13 cellular contexts compared by ENCODE assay signal in the genomic region with DNA sequence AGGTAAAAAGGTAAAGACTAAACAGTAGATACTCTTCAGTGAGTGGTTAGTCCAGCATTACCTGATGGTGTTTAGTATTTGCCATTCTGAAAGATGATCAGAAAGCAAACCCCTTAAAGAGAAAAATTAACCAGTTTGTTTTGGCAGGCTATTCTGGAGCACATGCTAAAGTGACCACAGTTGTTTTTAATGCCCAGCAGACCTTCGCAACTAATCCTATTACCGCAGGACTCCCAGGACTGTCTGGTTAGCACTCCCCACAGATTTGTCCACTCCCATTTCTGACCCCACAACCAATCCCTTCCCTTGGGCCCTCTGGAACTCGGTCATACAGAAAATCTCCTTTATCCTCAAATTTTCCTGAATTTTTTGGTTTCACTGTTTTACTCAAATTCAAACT.
DNase-seq lines count a peak whose midpoint lies in the region; ATAC-seq and TF ChIP-seq lines count a peak whose summit lies in the region.
"Had no signal": no experiment of that assay in that cellular context is flagged by ENCODE, and none has a peak within 500 bp of the region (broad histone marks: within the 10 kb centered on the region; RNA-seq: fewer than 3 reads in every experiment).

No MANE protein-coding gene starts in this region.

- H3K9me3 ChIP-seq in ascending aorta (peaks cover 0 to 4% of the 10 kb centered on the region in 2 donors), gastrocnemius medialis (no peaks in the 10 kb centered on the region)
- H3K9me3 ChIP-seq: stomach had no signal

- DNase-seq in H4 (ENCODE audit: low spot score) = peak; percentile 4
- no peak for DNase-seq in ascending aorta (ENCODE audit: low spot score in 2 of 2)
- DNase-seq in left ventricle myocardium superior = no peak
- no peak for DNase-seq in gastrocnemius medialis
- DNase-seq in activated effector memory CD4-positive, alpha-beta T cell treated with Interleukin-2 at 50 U/mL for 16 hours = no peak
- DNase-seq: naive thymus-derived CD4-positive, alpha-beta T cell; NCI-H345; stimulated activated CD4-positive, alpha-beta T cell treated with anti-CD3 and anti-CD28 coated beads, Interleukin-2, amount 100 ng/mL, for 24 hours; stomach had no signal

- H3K27me3 ChIP-seq in ascending aorta (no peaks in the 10 kb centered on the region), gastrocnemius medialis (no peaks in the 10 kb centered on the region)
- H3K27me3 ChIP-seq: stomach had no signal

- intact Hi-C loops in ascending aorta (cut with DNase I) (loop anchor here (5.0 kb wide), 1 partner anchor 48 kb away; no protein-coding TSS in a partner anchor), left ventricle myocardium superior (cut with micrococcal nuclease) (no loop called here), gastrocnemius medialis (cut with DNase I; ENCODE audit: low total_unique reads) (no loop called here)

- H3K4me3 ChIP-seq in ascending aorta = peak overlapping the region in 1 of 2 donors; percentile 9
- no peak overlapping the region for H3K4me3 ChIP-seq in gastrocnemius medialis
- H3K4me3 ChIP-seq: stomach had no signal

- peak; percentile 61 for ATAC-seq in left ventricle myocardium superior
- no peak for ATAC-seq in gastrocnemius medialis
- no peak for ATAC-seq in HG02759 (IDR thresholded peaks at IDR 0.05; ENCODE audit: unreplicated experiment)
- ATAC-seq in HG03378 (IDR thresholded peaks at IDR 0.05; ENCODE audit: unreplicated experiment) = no peak
- ATAC-seq in HG03095 (IDR thresholded peaks at IDR 0.05; ENCODE audit: unreplicated experiment) = no peak
- ATAC-seq: HCT116; naive thymus-derived CD4-positive, alpha-beta T cell had no signal

- H3K4me1 ChIP-seq in ascending aorta (peaks cover 2 to 39% of the 10 kb centered on the region in 2 donors), gastrocnemius medialis (peaks cover 13 to 30% of the 10 kb centered on the region in 2 donors)
- H3K4me1 ChIP-seq: stomach had no signal

- no peaks in the 10 kb centered on the region for H3K36me3 ChIP-seq in ascending aorta
- no peaks in the 10 kb centered on the region for H3K36me3 ChIP-seq in gastrocnemius medialis
- H3K36me3 ChIP-seq: stomach had no signal

- no peak for TF ChIP-seq POLR2A in gastrocnemius medialis (IDR thresholded peaks at IDR 0.05)

- in situ Hi-C loops in gastrocnemius medialis (cut with MboI; ENCODE audit: low sequenced_read_pairs in 4 of 4) = no loop called here

- no peak for TF ChIP-seq CTCF in ascending aorta (IDR thresholded peaks at IDR 0.05)
- no peak for TF ChIP-seq CTCF in gastrocnemius medialis (IDR thresholded peaks at IDR 0.05 in 4 of 5, conservative IDR thresholded peaks at IDR 0.05 in 1 of 5)

- peak overlapping the region; percentile 77 to 84 for H3K27ac ChIP-seq in ascending aorta
- H3K27ac ChIP-seq in gastrocnemius medialis = peak overlapping the region; percentile 43 to 59 (median 58)
